In the genomic region with DNA sequence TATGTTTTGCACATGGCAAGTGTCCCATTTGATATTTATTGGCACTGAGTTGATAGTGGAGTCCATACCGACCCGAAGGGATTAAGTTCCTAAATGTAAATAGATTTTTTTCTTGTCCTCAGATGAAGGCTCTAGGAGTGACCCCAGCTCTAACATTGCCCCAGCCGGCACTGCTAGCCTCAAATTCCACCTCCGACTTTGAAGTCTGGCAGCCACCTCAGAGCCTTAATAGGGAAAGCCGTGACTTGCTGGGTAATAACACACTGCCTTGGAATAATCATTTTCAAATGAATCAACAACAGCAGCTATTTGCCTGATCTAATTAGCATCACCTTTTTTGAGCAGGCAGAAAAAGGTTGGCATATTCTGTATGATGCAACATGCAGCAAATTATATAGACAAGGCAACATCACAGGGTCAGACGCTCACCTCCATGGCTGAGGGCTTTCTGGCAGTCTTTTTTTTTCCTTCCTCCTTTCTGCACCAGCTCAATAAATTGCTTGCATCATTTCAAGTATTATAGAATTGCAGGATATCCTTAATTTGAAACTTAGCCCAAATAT, we compare ENCODE assay signal across 20 cellular contexts.
"Had no signal": no experiment of that assay in that cellular context is flagged by ENCODE, and none has a peak within 500 bp of the region (broad histone marks: within the 10 kb centered on the region; RNA-seq: fewer than 3 reads in every experiment).

No MANE protein-coding gene starts in this region.

- H3K36me3 ChIP-seq: esophagus squamous epithelium, heart right ventricle, ovary, suprapubic skin, transverse colon, vagina had no signal

- H3K4me3 ChIP-seq: esophagus squamous epithelium, heart right ventricle, ovary, smooth muscle cell, suprapubic skin, transverse colon, vagina had no signal

- ATAC-seq: activated CD8-positive, alpha-beta memory T cell treated with anti-CD3 and anti-CD28 coated beads, Interleukin-2, amount 10 ng/mL, durations not matched to agents 7 days and 5 days; activated T-helper 17 cell treated with anti-CD3 and anti-CD28 coated beads, Interleukin-2, amount 50 U/mL, for 72 hours; heart right ventricle; sciatic nerve; stimulated activated naive CD8-positive, alpha-beta T cell treated with anti-CD3 and anti-CD28 coated beads, Interleukin-15, amount 100 ng/mL, for 72 hours had no signal

- DNase-seq: activated B cell treated with CpG ODN at 0.5 μM for 24 hours; activated CD4-positive, alpha-beta memory T cell treated with anti-CD3 and anti-CD28 coated beads, Interleukin-2, amount 10 ng/mL, durations not matched to agents 7 days and 5 days; activated CD4-positive, alpha-beta T cell treated with anti-CD3 and anti-CD28 coated beads for 48 hours; activated CD8-positive, alpha-beta memory T cell treated with anti-CD3 and anti-CD28 coated beads, Interleukin-2, amount 10 ng/mL, durations not matched to agents 7 days and 5 days; activated naive CD4-positive, alpha-beta T cell; activated naive CD8-positive, alpha-beta T cell treated with anti-CD3 and anti-CD28 coated beads for 36 hours; activated T-cell treated with anti-CD3 and anti-CD28 coated beads, Interleukin-2, amount 50 U/mL, for 1 hour; amniotic stem cell; effector CD8-positive, alpha-beta T cell; esophagus squamous epithelium; heart right ventricle; ovary; stimulated activated CD4-positive, alpha-beta T cell treated with anti-CD3 and anti-CD28 coated beads, Interleukin-4, amount 100 ng/mL, for 1 hour; stimulated activated naive CD8-positive, alpha-beta T cell treated with anti-CD3 and anti-CD28 coated beads, Interleukin-15, amount 100 ng/mL, for 72 hours; transverse colon had no signal

- H3K27ac ChIP-seq: esophagus squamous epithelium, heart right ventricle, ovary, suprapubic skin, transverse colon, vagina had no signal

- H3K9me3 ChIP-seq: ovary, suprapubic skin, transverse colon, vagina had no signal

- H3K27me3 ChIP-seq: esophagus squamous epithelium, ovary, suprapubic skin, transverse colon, vagina had no signal

- H3K4me1 ChIP-seq: esophagus squamous epithelium, suprapubic skin, transverse colon, vagina had no signal
